ENCODE assay signal across 10 cellular contexts in the genomic region with DNA sequence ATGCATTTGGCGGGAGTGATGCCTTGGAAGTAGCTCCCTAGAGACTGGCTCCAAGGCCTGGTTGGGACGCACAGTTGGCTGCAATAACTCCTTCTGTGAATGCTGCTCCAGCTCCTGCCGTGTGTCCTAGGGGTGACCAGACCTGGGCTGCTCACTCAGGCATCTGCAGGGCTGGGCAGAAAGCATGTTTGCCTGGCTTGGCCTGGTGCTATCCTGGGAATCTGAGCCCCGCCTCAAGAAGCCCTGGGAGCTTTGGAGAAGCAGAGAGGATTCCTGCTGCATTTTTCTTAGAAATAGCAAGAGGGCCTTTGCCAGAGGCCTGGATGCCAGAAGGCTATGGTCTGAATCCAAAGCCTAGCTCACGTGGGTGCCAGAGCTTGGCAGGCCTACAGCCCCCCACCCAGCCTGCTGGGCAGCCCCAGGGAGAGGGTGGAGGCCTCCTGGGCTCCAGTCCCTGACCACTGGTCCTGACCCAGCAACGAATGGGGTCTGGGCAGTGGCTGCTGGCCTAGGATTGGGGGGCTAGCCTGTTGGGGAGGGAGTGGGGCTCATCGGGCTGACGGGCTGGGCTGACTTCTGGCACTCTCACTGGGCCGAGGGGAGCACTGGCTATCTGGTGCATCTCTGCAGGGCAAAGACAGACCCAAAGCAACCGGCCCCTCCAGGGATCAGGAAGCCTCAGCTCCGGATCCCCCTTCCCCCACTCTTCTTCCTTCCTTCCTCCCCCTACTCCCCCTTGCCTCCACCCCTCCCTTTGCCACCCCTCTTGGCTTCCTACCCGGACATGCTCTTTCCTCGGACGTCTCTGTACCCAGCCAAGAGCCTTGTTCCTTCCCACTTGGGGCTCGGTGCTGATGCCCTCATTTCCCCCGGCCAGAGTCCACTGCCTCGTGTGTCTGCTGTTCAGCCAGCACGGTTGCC. TPM values are rescaled to one million over a fixed set of nuclear protein-coding genes. Genes with fewer than 3 reads are reported as not detected.
DNase-seq lines count a peak whose midpoint lies in the region; ATAC-seq and TF ChIP-seq lines count a peak whose summit lies in the region.
"Had no signal": no experiment of that assay in that cellular context is flagged by ENCODE, and none has a peak within 500 bp of the region (broad histone marks: within the 10 kb centered on the region; RNA-seq: fewer than 3 reads in every experiment).

No MANE protein-coding gene starts in this region.

- no peak overlapping the region for H3K27ac Mint-ChIP-seq in CD8-positive, alpha-beta T cell

- peak overlapping the region; percentile 76 to 88 for H3K27ac ChIP-seq in ascending aorta
- H3K27ac ChIP-seq in right cardiac atrium (ENCODE audit: low read length) = peak overlapping the region; percentile 77
- H3K27ac ChIP-seq in CD8-positive, alpha-beta T cell (ENCODE audit: low read depth, low read length) = no peak overlapping the region
- H3K27ac ChIP-seq: PC-9 had no signal

- H3K9me3 Mint-ChIP-seq in CD8-positive, alpha-beta T cell = no peaks in the 10 kb centered on the region
- H3K9me3 Mint-ChIP-seq: neural crest cell had no signal

- POLR2A ChIA-PET in CD8-positive, alpha-beta T cell (lab: Charles Lee) = no interaction called here

- in situ Hi-C loops in Caki2 (cut with HindIII; ENCODE audit: low pct_unique_long_range_greater_than_20kb, low sequenced_read_pairs) = no loop called here

- DNase-seq in Caki2 (ENCODE audit: low read depth) (peak; percentile 73), ascending aorta (ENCODE audit: low spot score in 2 of 2) (peak in 1 of 2 donors; percentile 89), right cardiac atrium (peak; percentile 50 to 86 (median 83)), renal cortical epithelial cell (ENCODE audit: low read depth) (peak; percentile 85), NCI-H2107 treated with DMSO at 0.1 percent for 48 hours (lab: John Stamatoyannopoulos, UW; ENCODE audit: unreplicated experiment) (no peak)
- DNase-seq in activated naive CD4-positive, alpha-beta T cell (lab: John Stamatoyannopoulos, UW) = no peak
- DNase-seq in CD8-positive, alpha-beta T cell = no peak

- H3K4me3 ChIP-seq in ascending aorta (peak overlapping the region in 1 of 2 donors; percentile 43), right cardiac atrium (ENCODE audit: low read length) (no peak overlapping the region)
- no peak overlapping the region for H3K4me3 ChIP-seq in CD8-positive, alpha-beta T cell (ENCODE audit: low read depth, low read length)
- H3K4me3 ChIP-seq: PC-9 had no signal

- H3K4me1 ChIP-seq in ascending aorta = peaks cover 30 to 77% of the 10 kb centered on the region in 2 donors
- peaks cover 33% of the 10 kb centered on the region for H3K4me1 ChIP-seq in right cardiac atrium (ENCODE audit: control insufficient read depth, insufficient read depth, low read length)
- no peaks in the 10 kb centered on the region for H3K4me1 ChIP-seq in CD8-positive, alpha-beta T cell (ENCODE audit: insufficient read depth, low read length)

- H3K36me3 Mint-ChIP-seq in CD8-positive, alpha-beta T cell = no peaks in the 10 kb centered on the region

- H3K4me3 Mint-ChIP-seq in CD8-positive, alpha-beta T cell = no peak overlapping the region
- H3K4me3 Mint-ChIP-seq: neural crest cell had no signal

- no peaks in the 10 kb centered on the region for H3K9me3 ChIP-seq in ascending aorta
- no peaks in the 10 kb centered on the region for H3K9me3 ChIP-seq in right cardiac atrium (ENCODE audit: control insufficient read depth, low read length)
- H3K9me3 ChIP-seq in CD8-positive, alpha-beta T cell (ENCODE audit: low read length) = no peaks in the 10 kb centered on the region

- TF ChIP-seq CTCF in ascending aorta (IDR thresholded peaks at IDR 0.05) = no peak
- TF ChIP-seq CTCF in CD8-positive, alpha-beta T cell (IDR thresholded peaks at IDR 0.05) = no peak

- intact Hi-C loops in ascending aorta (cut with DNase I) = loop anchor here (1.0 kb wide), 1 partner anchor 10 kb away; the partner anchor contains the start of gene SEMA3F
- intact Hi-C loops in right cardiac atrium (cut with DNase I) = no loop called here
- intact Hi-C loops in CD8-positive, alpha-beta T cell (cut with DNase I, micrococcal nuclease) = no loop called here

- CTCF ChIA-PET in CD8-positive, alpha-beta T cell (lab: Charles Lee) = no interaction called here

- H3K27me3 Mint-ChIP-seq in CD8-positive, alpha-beta T cell (ENCODE audit: low read depth) = no peaks in the 10 kb centered on the region

- H3K36me3 ChIP-seq in ascending aorta = no peaks in the 10 kb centered on the region
- no peaks in the 10 kb centered on the region for H3K36me3 ChIP-seq in CD8-positive, alpha-beta T cell (ENCODE audit: insufficient read depth, low read length)

- WGBS in right cardiac atrium = 17% methylated on average over 18 of the region's 18 CpGs

- ATAC-seq in right cardiac atrium (peak; percentile 30 to 63), HG03571 (IDR thresholded peaks at IDR 0.05; ENCODE audit: unreplicated experiment) (no peak)
- no peak for ATAC-seq in CD8-positive, alpha-beta T cell

- H3K4me1 Mint-ChIP-seq in CD8-positive, alpha-beta T cell (ENCODE audit: low read depth) = no peaks in the 10 kb centered on the region

- H3K27me3 ChIP-seq in ascending aorta = no peaks in the 10 kb centered on the region
- H3K27me3 ChIP-seq in right cardiac atrium (ENCODE audit: control insufficient read depth, insufficient read depth) = no peaks in the 10 kb centered on the region
- no peaks in the 10 kb centered on the region for H3K27me3 ChIP-seq in CD8-positive, alpha-beta T cell (ENCODE audit: insufficient read depth, low read length)

RNA-seq across cellular contexts. Expression of gene SEMA3F, which starts 10.5 kb away (rescaled TPM):
- 33.5 and 36.1 TPM in 2 replicates for total RNA-seq in Caki2 (2014; rRNA removed; shearing (Covaris generic); ENCODE audit: low replicate concordance)
- total RNA-seq in ascending aorta = 75.0 TPM
- total RNA-seq in right cardiac atrium = 10 to 100 TPM in 2 of 4 donors, 1 to 10 TPM in 2; 7.3 to 15.2 (median 9.4) TPM
- polyA plus RNA-seq in right cardiac atrium = 10.2 TPM
- 10.2 and 33.5 TPM in 2 replicates for total RNA-seq in renal cortical epithelial cell
- total RNA-seq in CD8-positive, alpha-beta T cell = under 1 TPM; 0.14 to 0.41 TPM

RNA-seq across cellular contexts. Expression of gene GNAT1, which starts 25.8 kb away (rescaled TPM):
- not detected in 2 replicates for total RNA-seq in Caki2 (2014; rRNA removed; shearing (Covaris generic); ENCODE audit: low replicate concordance)
- total RNA-seq in ascending aorta = 4.7 TPM
- total RNA-seq in right cardiac atrium = not detected
- polyA plus RNA-seq in right cardiac atrium = not detected
- 0.05 TPM in 1 of 2 replicates, not detected in the other for total RNA-seq in renal cortical epithelial cell
- under 1 TPM; 0.28 to 0.30 TPM for total RNA-seq in CD8-positive, alpha-beta T cell
- total RNA-seq: neural crest cell, PC-9 had no signal

RNA-seq across cellular contexts. Expression of gene SLC38A3, which starts 39.4 kb away (rescaled TPM):
- not detected in 2 replicates for total RNA-seq in Caki2 (2014; rRNA removed; shearing (Covaris generic); ENCODE audit: low replicate concordance)
- total RNA-seq in ascending aorta = not detected
- 10 to 100 TPM in 1 of 4 donors, 1 to 10 TPM in 3; 5.0 to 10.4 (median 8.9) TPM for total RNA-seq in right cardiac atrium
- 5.4 TPM for polyA plus RNA-seq in right cardiac atrium
- 1.8 TPM in 1 of 2 replicates, not detected in the other for total RNA-seq in renal cortical epithelial cell
- total RNA-seq in CD8-positive, alpha-beta T cell = 1 to 10 TPM; 4.8 to 7.2 TPM

Comparison
In these comparisons a context has a peak if more than half of its experiments do, and no peak if none do; other contexts are left out.
1. DNase-seq: peak in Caki2 (single experiment), right cardiac atrium (3 of 3) and renal cortical epithelial cell (single experiment); none in activated naive CD4-positive, alpha-beta T cell (0 of 4), CD8-positive, alpha-beta T cell (0 of 7) and NCI-H2107 treated with DMSO at 0.1 percent for 48 hours (single experiment).
2. ATAC-seq: peak in right cardiac atrium (2 of 2); none in CD8-positive, alpha-beta T cell (single experiment) and HG03571 (single experiment).